ENCODE assay signal across 17 cellular contexts in the genomic region with DNA sequence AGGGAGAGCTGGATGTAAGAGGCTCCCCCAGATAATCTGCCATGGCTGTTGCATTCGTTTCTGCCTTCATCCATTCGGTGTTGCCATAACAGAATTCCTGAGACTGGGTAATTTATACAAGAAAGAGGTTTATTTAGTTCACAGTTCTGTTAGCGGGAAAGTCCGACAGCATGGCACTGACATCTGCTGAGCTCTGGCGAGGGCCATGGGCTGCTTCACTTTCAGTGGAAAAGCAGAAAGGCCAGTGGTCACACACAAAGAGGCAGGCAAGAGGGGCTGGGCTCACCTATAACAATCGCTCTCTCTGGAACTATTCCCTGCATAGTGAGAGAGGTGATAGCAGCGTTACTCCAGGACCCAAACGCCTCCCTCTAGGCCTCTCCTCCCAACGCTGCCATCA.
DNase-seq lines count a peak whose midpoint lies in the region; ATAC-seq and TF ChIP-seq lines count a peak whose summit lies in the region.
"Had no signal": no experiment of that assay in that cellular context is flagged by ENCODE, and none has a peak within 500 bp of the region (broad histone marks: within the 10 kb centered on the region; RNA-seq: fewer than 3 reads in every experiment).

No MANE protein-coding gene starts in this region.

- POLR2A ChIA-PET in IMR-90 (lab: Charles Lee; ENCODE audit: unreplicated experiment) = no interaction called here
- POLR2A ChIA-PET in activated naive CD8-positive, alpha-beta T cell treated with anti-CD3 and anti-CD28 coated beads, Interleukin-2, amount 10 ng/mL, durations not matched to agents 7 days and 5 days (lab: Charles Lee) = interaction anchor here (0.6 to 1.1 kb wide), 3 partner anchors 89 to 382 kb away, joined by 4 read pairs; a partner anchor contains a TSS

- intact Hi-C loops in activated naive CD4-positive, alpha-beta T cell treated with anti-CD3 and anti-CD28 coated beads for 36 hours (cut with micrococcal nuclease) = loop anchor here (10.0 kb wide), 1 partner anchor 1518 kb away; no protein-coding TSS in a partner anchor
- intact Hi-C loops in IMR-90 (cut with micrococcal nuclease) = no loop called here

- no peak for TF ChIP-seq POLR2A in IMR-90 (IDR thresholded peaks at IDR 0.05; ENCODE audit: low read depth, low read length)

- no peak for DNase-seq in activated naive CD4-positive, alpha-beta T cell treated with anti-CD3 and anti-CD28 coated beads, Interleukin-2, amount 10 ng/mL, durations not matched to agents 7 days and 5 days
- DNase-seq in activated naive CD4-positive, alpha-beta T cell treated with anti-CD3 and anti-CD28 coated beads for 36 hours = no peak
- DNase-seq in IMR-90 (no peak), GM20000 (ENCODE audit: low spot score) (no peak)
- no peak for DNase-seq in activated naive CD8-positive, alpha-beta T cell treated with anti-CD3 and anti-CD28 coated beads, Interleukin-2, amount 10 ng/mL, durations not matched to agents 7 days and 5 days
- no peak for DNase-seq in stimulated activated effector memory CD8-positive, alpha-beta T cell treated with anti-CD3 and anti-CD28 coated beads, Interleukin-12 subunit alpha, Interleukin-12 subunit beta, amount 100 ng/mL, for 72 hours (ENCODE audit: low spot score in 2 of 2)
- DNase-seq: AML-193; CD8-positive, alpha-beta T cell; GF-D8; NCI-H1048; NCI-H146; NCI-H2081 treated with DMSO at 0.1 percent for 48 hours; NCI-H524 had no signal

- H4K5ac ChIP-seq in IMR-90 (ENCODE audit: low read depth, low read length) = no peak overlapping the region

- H3K36me3 ChIP-seq in IMR-90 (ENCODE audit: control insufficient read depth, insufficient read depth, low read length) = no peaks in the 10 kb centered on the region

- H3K36me3 Mint-ChIP-seq in activated naive CD4-positive, alpha-beta T cell treated with anti-CD3 and anti-CD28 coated beads, Interleukin-2, amount 10 ng/mL, durations not matched to agents 7 days and 5 days = peaks cover 34% of the 10 kb centered on the region
- H3K36me3 Mint-ChIP-seq in activated naive CD4-positive, alpha-beta T cell treated with anti-CD3 and anti-CD28 coated beads for 36 hours (ENCODE audit: low read depth) = no peaks in the 10 kb centered on the region
- peaks cover 38% of the 10 kb centered on the region for H3K36me3 Mint-ChIP-seq in activated naive CD8-positive, alpha-beta T cell treated with anti-CD3 and anti-CD28 coated beads, Interleukin-2, amount 10 ng/mL, durations not matched to agents 7 days and 5 days
- peaks cover 11% of the 10 kb centered on the region for H3K36me3 Mint-ChIP-seq in stimulated activated effector memory CD8-positive, alpha-beta T cell treated with anti-CD3 and anti-CD28 coated beads, Interleukin-12 subunit alpha, Interleukin-12 subunit beta, amount 100 ng/mL, for 72 hours
- H3K36me3 Mint-ChIP-seq: CD8-positive, alpha-beta T cell had no signal

- in situ Hi-C loops in IMR-90 (cut with MboI; ENCODE audit: low sequenced_read_pairs) = no loop called here

- peak overlapping the region; percentile 78; the same call in 1 of the 2 replicates for H2BK120ac ChIP-seq in IMR-90 (ENCODE audit: low read depth, low read length)

- no peak overlapping the region for H3K23ac ChIP-seq in IMR-90 (ENCODE audit: low read depth, low read length)

- peaks cover 6% of the 10 kb centered on the region; the same call in 1 of the 2 replicates for H3K9me1 ChIP-seq in IMR-90 (ENCODE audit: insufficient read depth, low read length)

- no peaks in the 10 kb centered on the region for H4K20me1 ChIP-seq in IMR-90 (ENCODE audit: insufficient read depth, low read length)

- peak overlapping the region; percentile 42; the same call in 1 of the 3 replicates for H2BK15ac ChIP-seq in IMR-90 (ENCODE audit: low read depth, low read length)

- TF ChIP-seq CTCF in IMR-90 (conservative IDR thresholded peaks at IDR 0.05; ENCODE audit: low read depth, low read length) = no peak
- no peak for TF ChIP-seq CTCF in GM20000 (IDR thresholded peaks at IDR 0.05; ENCODE audit: extremely low read depth, missing control alignments)

- peaks cover 86% of the 10 kb centered on the region for H3K4me1 Mint-ChIP-seq in activated naive CD4-positive, alpha-beta T cell treated with anti-CD3 and anti-CD28 coated beads, Interleukin-2, amount 10 ng/mL, durations not matched to agents 7 days and 5 days
- H3K4me1 Mint-ChIP-seq in activated naive CD4-positive, alpha-beta T cell treated with anti-CD3 and anti-CD28 coated beads for 36 hours (ENCODE audit: low read depth) = peaks cover 84% of the 10 kb centered on the region
- peaks cover 70% of the 10 kb centered on the region for H3K4me1 Mint-ChIP-seq in activated naive CD8-positive, alpha-beta T cell treated with anti-CD3 and anti-CD28 coated beads, Interleukin-2, amount 10 ng/mL, durations not matched to agents 7 days and 5 days
- H3K4me1 Mint-ChIP-seq in stimulated activated effector memory CD8-positive, alpha-beta T cell treated with anti-CD3 and anti-CD28 coated beads, Interleukin-12 subunit alpha, Interleukin-12 subunit beta, amount 100 ng/mL, for 72 hours = peaks cover 44% of the 10 kb centered on the region
- H3K4me1 Mint-ChIP-seq: GM23338 had no signal

- H3K14ac ChIP-seq in IMR-90 (replicated peaks; ENCODE audit: low read depth, low read length) = no peak overlapping the region

- H4K8ac ChIP-seq in IMR-90 (ENCODE audit: low read depth in 2 of 2, low read length in 2 of 2) = no peak overlapping the region

- H2AK9ac ChIP-seq in IMR-90 (replicated peaks; ENCODE audit: low read depth, low read length, poor library complexity) = no peak overlapping the region

- dilution Hi-C loops in IMR-90 (cut with HindIII; ENCODE audit: low sequenced_read_pairs, unreplicated experiment) = no loop called here

- WGBS in IMR-90 (ENCODE audit: extremely low coverage in 2 of 2, insufficient read length in 1 of 2), 2 experiments = 93% methylated on average over 2 of the region's 9 CpGs; no CpG with 5 or more reads in 1 of the 2 experiments

- no peak overlapping the region for H3K9ac ChIP-seq in IMR-90 (ENCODE audit: low read depth, low read length)

- H3K9me3 ChIP-seq in IMR-90 (ENCODE audit: control insufficient read depth, insufficient read depth, low read length) = no peaks in the 10 kb centered on the region

- no peak overlapping the region for H3K4me2 ChIP-seq in IMR-90 (ENCODE audit: low read depth, low read length)
- H3K4me2 ChIP-seq: GM23338 had no signal

- no peaks in the 10 kb centered on the region for H3K27me3 Mint-ChIP-seq in activated naive CD4-positive, alpha-beta T cell treated with anti-CD3 and anti-CD28 coated beads, Interleukin-2, amount 10 ng/mL, durations not matched to agents 7 days and 5 days
- H3K27me3 Mint-ChIP-seq in activated naive CD4-positive, alpha-beta T cell treated with anti-CD3 and anti-CD28 coated beads for 36 hours (ENCODE audit: low read depth) = no peaks in the 10 kb centered on the region
- H3K27me3 Mint-ChIP-seq in activated naive CD8-positive, alpha-beta T cell treated with anti-CD3 and anti-CD28 coated beads, Interleukin-2, amount 10 ng/mL, durations not matched to agents 7 days and 5 days = no peaks in the 10 kb centered on the region

- H3K18ac ChIP-seq in IMR-90 (ENCODE audit: low read depth, low read length) = peak overlapping the region; percentile 72; the same call in 1 of the 2 replicates

- CTCF ChIA-PET in activated naive CD4-positive, alpha-beta T cell treated with anti-CD3 and anti-CD28 coated beads, Interleukin-2, amount 10 ng/mL, durations not matched to agents 7 days and 5 days (lab: Charles Lee) = no interaction called here
- CTCF ChIA-PET in activated naive CD4-positive, alpha-beta T cell treated with anti-CD3 and anti-CD28 coated beads for 36 hours (lab: Charles Lee) = interaction anchor here (0.6 kb wide), 1 partner anchor 424 kb away, joined by 3 read pairs; no protein-coding TSS in a partner anchor
- CTCF ChIA-PET in IMR-90 (lab: Yijun Ruan, JAX) = interaction anchor here (0.6 kb wide), 1 partner anchor 232 kb away, joined by 3 read pairs; no protein-coding TSS in a partner anchor

- no peak overlapping the region for H2BK20ac ChIP-seq in IMR-90 (ENCODE audit: low read depth, low read length)

- H3K27ac ChIP-seq in IMR-90 (ENCODE audit: insufficient read depth, low read length) = no peak overlapping the region
- H3K27ac ChIP-seq: HL-60 had no signal

- BruUV-seq in IMR-90 (replicated peaks; lab: Mats Ljungman, UMichigan) = no TSS peak

- H3K4ac ChIP-seq in IMR-90 (ENCODE audit: low read depth, low read length) = peak overlapping the region; percentile 76; the same call in 1 of the 2 replicates

- H3K9me3 Mint-ChIP-seq in activated naive CD4-positive, alpha-beta T cell treated with anti-CD3 and anti-CD28 coated beads, Interleukin-2, amount 10 ng/mL, durations not matched to agents 7 days and 5 days = peaks cover 14% of the 10 kb centered on the region
- no peaks in the 10 kb centered on the region for H3K9me3 Mint-ChIP-seq in activated naive CD4-positive, alpha-beta T cell treated with anti-CD3 and anti-CD28 coated beads for 36 hours
- peaks cover 5% of the 10 kb centered on the region for H3K9me3 Mint-ChIP-seq in activated naive CD8-positive, alpha-beta T cell treated with anti-CD3 and anti-CD28 coated beads, Interleukin-2, amount 10 ng/mL, durations not matched to agents 7 days and 5 days
- H3K9me3 Mint-ChIP-seq in stimulated activated effector memory CD8-positive, alpha-beta T cell treated with anti-CD3 and anti-CD28 coated beads, Interleukin-12 subunit alpha, Interleukin-12 subunit beta, amount 100 ng/mL, for 72 hours = no peaks in the 10 kb centered on the region
- H3K9me3 Mint-ChIP-seq: CD8-positive, alpha-beta T cell; GM23338 had no signal

- H2BK5ac ChIP-seq in IMR-90 (ENCODE audit: low read depth, low read length, poor library complexity, severe bottlenecking) = no peak overlapping the region

- H3K4me3 ChIP-seq in IMR-90 (ENCODE audit: insufficient read depth, low read depth, low read length) = no peak overlapping the region
- H3K4me3 ChIP-seq: GM23338, K562 had no signal

- no peaks in the 10 kb centered on the region for H3K27me3 ChIP-seq in IMR-90 (ENCODE audit: control insufficient read depth, insufficient read depth, low read length)

- H4K91ac ChIP-seq in IMR-90 (ENCODE audit: insufficient read depth, low read depth, low read length) = no peak overlapping the region; the same call in 1 of the 2 replicates

- no peak for ATAC-seq in IMR-90 (ENCODE audit: low read depth)
- no peak for ATAC-seq in activated naive CD8-positive, alpha-beta T cell treated with anti-CD3 and anti-CD28 coated beads, Interleukin-2, amount 10 ng/mL, durations not matched to agents 7 days and 5 days (ENCODE audit: low read depth)
- ATAC-seq in stimulated activated effector memory CD8-positive, alpha-beta T cell treated with anti-CD3 and anti-CD28 coated beads, Interleukin-12 subunit alpha, Interleukin-12 subunit beta, amount 100 ng/mL, for 72 hours = no peak
- ATAC-seq in GM19397 (IDR thresholded peaks at IDR 0.05; ENCODE audit: unreplicated experiment) = no peak
- ATAC-seq: CD8-positive, alpha-beta T cell; GM23338; K562 had no signal

- H3K4me3 Mint-ChIP-seq in activated naive CD4-positive, alpha-beta T cell treated with anti-CD3 and anti-CD28 coated beads, Interleukin-2, amount 10 ng/mL, durations not matched to agents 7 days and 5 days = no peak overlapping the region
- no peak overlapping the region for H3K4me3 Mint-ChIP-seq in activated naive CD4-positive, alpha-beta T cell treated with anti-CD3 and anti-CD28 coated beads for 36 hours
- H3K4me3 Mint-ChIP-seq in activated naive CD8-positive, alpha-beta T cell treated with anti-CD3 and anti-CD28 coated beads, Interleukin-2, amount 10 ng/mL, durations not matched to agents 7 days and 5 days = no peak overlapping the region
- H3K4me3 Mint-ChIP-seq in stimulated activated effector memory CD8-positive, alpha-beta T cell treated with anti-CD3 and anti-CD28 coated beads, Interleukin-12 subunit alpha, Interleukin-12 subunit beta, amount 100 ng/mL, for 72 hours = no peak overlapping the region
- H3K4me3 Mint-ChIP-seq: CD8-positive, alpha-beta T cell; GM23338 had no signal

- no peak overlapping the region for H3K56ac ChIP-seq in IMR-90 (ENCODE audit: extremely low read depth, insufficient read depth, low read length)

- H3K79me1 ChIP-seq in IMR-90 (ENCODE audit: low read depth in 1 of 2, low read length in 2 of 2) = no peaks in the 10 kb centered on the region

- no peak overlapping the region for H2AFZ ChIP-seq in IMR-90 (replicated peaks; ENCODE audit: low read length, poor library complexity)
- H2AFZ ChIP-seq: GM23338 had no signal

- peaks cover 9% of the 10 kb centered on the region for H3K4me1 ChIP-seq in IMR-90 (ENCODE audit: control insufficient read depth, insufficient read depth, low read length)

- peak overlapping the region; percentile 33 for H2AK5ac ChIP-seq in IMR-90 (ENCODE audit: low read depth, low read length)

- no peak for TF ChIP-seq RAD21 in IMR-90 (IDR thresholded peaks at IDR 0.05; ENCODE audit: low read length)

- peak overlapping the region; percentile 74 for H3K27ac Mint-ChIP-seq in activated naive CD4-positive, alpha-beta T cell treated with anti-CD3 and anti-CD28 coated beads, Interleukin-2, amount 10 ng/mL, durations not matched to agents 7 days and 5 days
- no peak overlapping the region for H3K27ac Mint-ChIP-seq in activated naive CD4-positive, alpha-beta T cell treated with anti-CD3 and anti-CD28 coated beads for 36 hours
- H3K27ac Mint-ChIP-seq in activated naive CD8-positive, alpha-beta T cell treated with anti-CD3 and anti-CD28 coated beads, Interleukin-2, amount 10 ng/mL, durations not matched to agents 7 days and 5 days = peak overlapping the region; percentile 83
- H3K27ac Mint-ChIP-seq in stimulated activated effector memory CD8-positive, alpha-beta T cell treated with anti-CD3 and anti-CD28 coated beads, Interleukin-12 subunit alpha, Interleukin-12 subunit beta, amount 100 ng/mL, for 72 hours = peak overlapping the region; percentile 38
